8 cellular contexts compared by ENCODE assay signal in genomic region chr7:38177621-38178003, GRCh38. TPM values are rescaled to one million over a fixed set of nuclear protein-coding genes. Genes with fewer than 3 reads are reported as not detected.
DNase-seq lines count a peak whose midpoint lies in the region; FAIRE-seq and TF ChIP-seq lines count a peak whose summit lies in the region.

No MANE protein-coding gene starts in this region.

- no peaks in the 10 kb centered on the region for H3F3A ChIP-seq in OCI-LY1 (ENCODE audit: insufficient read depth, low read length)

- TF ChIP-seq CTCF in GM12875 (IDR thresholded peaks at IDR 0.05; ENCODE audit: borderline replicate concordance, insufficient read depth, low read depth, low read length) (no peak), OCI-LY1 (IDR thresholded peaks at IDR 0.05; ENCODE audit: low read length) (no peak), endothelial cell of umbilical vein (IDR thresholded peaks at IDR 0.05; ENCODE audit: extremely low read depth in 1 of 2, insufficient read depth in 1 of 2, low read depth in 1 of 2, low read length in 2 of 2) (no peak), progenitor cell of endocrine pancreas (IDR thresholded peaks at IDR 0.05; ENCODE audit: unreplicated experiment) (no peak)

- peak overlapping the region; percentile 92 for H3K4me3 ChIP-seq in GM12875 (ENCODE audit: low read depth, low read length)
- H3K4me3 ChIP-seq in OCI-LY1 (ENCODE audit: low read depth, low read length, poor library complexity, severe bottlenecking) = peak overlapping the region; percentile 78
- H3K4me3 ChIP-seq in endothelial cell of umbilical vein (replicated peaks in 1 of 3; ENCODE audit: insufficient read depth in 1 of 3, low read depth in 1 of 3, low read length in 3 of 3) = peak overlapping the region; percentile 12 to 88 (median 85)

- H3K36me3 Mint-ChIP-seq in progenitor cell of endocrine pancreas (ENCODE audit: insufficient read depth) = no peaks in the 10 kb centered on the region

- peaks cover 2% of the 10 kb centered on the region for H3K9me3 Mint-ChIP-seq in progenitor cell of endocrine pancreas (ENCODE audit: low read depth)

- H3K4me3 Mint-ChIP-seq in progenitor cell of endocrine pancreas (ENCODE audit: low read depth) = peak overlapping the region; percentile 94

- H3K36me3 ChIP-seq in OCI-LY1 (ENCODE audit: insufficient read depth, low read length) (no peaks in the 10 kb centered on the region), endothelial cell of umbilical vein (ENCODE audit: control insufficient read depth in 2 of 2, extremely low read depth in 1 of 2, insufficient read depth in 2 of 2, low read length in 2 of 2) (peaks cover 0 to 3% of the 10 kb centered on the region in 2 experiments)

- DNase-seq in endothelial cell of umbilical vein (ENCODE audit: low read depth, low spot score) (no peak), progenitor cell of endocrine pancreas (ENCODE audit: low spot score, unreplicated experiment) (no peak), MV-4-11 (lab: John Stamatoyannopoulos, UW) (no peak), GDM1 (lab: John Stamatoyannopoulos, UW) (no peak), D341Med (ENCODE audit: low spot score) (no peak), COLO829 (ENCODE audit: low spot score) (no peak)

- intact Hi-C loops in endothelial cell of umbilical vein (cut with micrococcal nuclease) = loop anchor here (1.0 to 2.0 kb wide), 4 partner anchors 19 to 141 kb away; no protein-coding TSS in a partner anchor

- no peak for FAIRE-seq in endothelial cell of umbilical vein (lab: Jason Lieb, UNC)

- TF ChIP-seq POLR2A in endothelial cell of umbilical vein (IDR thresholded peaks at IDR 0.05; ENCODE audit: low read depth, low read length) = no peak

- POLR2A ChIA-PET in endothelial cell of umbilical vein (lab: Charles Lee) = interaction anchor here (0.8 to 1.6 kb wide), 4 partner anchors 9 to 38 kb away, joined by 3 to 9 read pairs (median 4); no protein-coding TSS in a partner anchor

- H3K9me3 ChIP-seq in OCI-LY1 (ENCODE audit: low read length) (0 out of 2 replicates have a peak, but pooled peaks cover 3% of the 10 kb centered on the region), endothelial cell of umbilical vein (replicated peaks; ENCODE audit: control insufficient read depth, insufficient read depth, low read length) (no peaks in the 10 kb centered on the region)

- dilution Hi-C loops in endothelial cell of umbilical vein (cut with MboI; ENCODE audit: extremely low pct_ligation_motif_present, low sequenced_read_pairs) = no loop called here

- H3K27me3 ChIP-seq in OCI-LY1 (ENCODE audit: insufficient read depth, low read length) (peaks cover 4% of the 10 kb centered on the region; the same call in 1 of the 2 replicates), endothelial cell of umbilical vein (ENCODE audit: control insufficient read depth in 2 of 2, insufficient read depth in 2 of 2, low read length in 2 of 2) (peaks cover 5 to 18% of the 10 kb centered on the region in 2 experiments)

- H3K9me2 ChIP-seq in OCI-LY1 (ENCODE audit: low read depth, low read length) = no peaks in the 10 kb centered on the region

- CTCF ChIA-PET in endothelial cell of umbilical vein (lab: Charles Lee) = interaction anchor here (0.8 to 1.8 kb wide), 8 partner anchors 14 to 191 kb away, joined by 3 to 43 read pairs (median 4); no protein-coding TSS in a partner anchor

- TSS peak; percentile 93 for BruUV-seq in endothelial cell of umbilical vein (replicated peaks; lab: Mats Ljungman, UMichigan)

- H2AFZ ChIP-seq in OCI-LY1 (ENCODE audit: low read length) (peak overlapping the region; percentile 99), endothelial cell of umbilical vein (ENCODE audit: low read depth, low read length) (peak overlapping the region; percentile 98)

- H3K9ac ChIP-seq in OCI-LY1 (ENCODE audit: low read length) (peak overlapping the region; percentile 78), endothelial cell of umbilical vein (replicated peaks; ENCODE audit: extremely low read depth, insufficient read depth, low read length) (peak overlapping the region; percentile 64)

- no peaks in the 10 kb centered on the region for H3K79me2 ChIP-seq in OCI-LY1 (ENCODE audit: insufficient read depth, low read length)
- peaks cover 40% of the 10 kb centered on the region for H3K79me2 ChIP-seq in endothelial cell of umbilical vein (ENCODE audit: control insufficient read depth, insufficient read depth, low read length)

- peaks cover 4% of the 10 kb centered on the region for H3K27me3 Mint-ChIP-seq in progenitor cell of endocrine pancreas

- H4K20me1 ChIP-seq in OCI-LY1 (ENCODE audit: insufficient read depth, low read length) (no peaks in the 10 kb centered on the region), endothelial cell of umbilical vein (replicated peaks; ENCODE audit: control insufficient read depth, extremely low read depth, insufficient read depth, low read length) (no peaks in the 10 kb centered on the region)

- no peak overlapping the region for H3K27ac ChIP-seq in OCI-LY1 (ENCODE audit: low read depth, low read length, poor library complexity, severe bottlenecking)
- H3K27ac ChIP-seq in endothelial cell of umbilical vein (ENCODE audit: insufficient read depth, low read depth, low read length) = peak overlapping the region; percentile 86

- peaks cover 32% of the 10 kb centered on the region for H3K4me1 ChIP-seq in OCI-LY1 (ENCODE audit: insufficient read depth, low read length, severe bottlenecking)
- peaks cover 34% of the 10 kb centered on the region for H3K4me1 ChIP-seq in endothelial cell of umbilical vein (ENCODE audit: control insufficient read depth, extremely low read depth, insufficient read depth, low read length)

- H3K4me2 ChIP-seq in OCI-LY1 (ENCODE audit: low read length) (peak overlapping the region; percentile 92), endothelial cell of umbilical vein (ENCODE audit: insufficient read depth, low read length) (peak overlapping the region; percentile 91)

- H3K27ac Mint-ChIP-seq in progenitor cell of endocrine pancreas = peak overlapping the region; percentile 94

- H3K4me1 Mint-ChIP-seq in progenitor cell of endocrine pancreas (ENCODE audit: low read depth) = peaks cover 16% of the 10 kb centered on the region

- H3K9me1 ChIP-seq in endothelial cell of umbilical vein (replicated peaks; ENCODE audit: control insufficient read depth, extremely low read depth, insufficient read depth, low read length) = no peaks in the 10 kb centered on the region

TF ChIP-seq in endothelial cell of umbilical vein, 7 proteins besides CTCF, POLR2A, EP300 and RAD21:
- TF ChIP-seq MAX (IDR thresholded peaks at IDR 0.05; ENCODE audit: insufficient read depth, insufficient read length) (no peak), EZH2 (IDR thresholded peaks at IDR 0.05; ENCODE audit: borderline replicate concordance, low read depth, low read length, severe bottlenecking) (no peak), GATA2 (IDR thresholded peaks at IDR 0.05; ENCODE audit: insufficient read depth, insufficient read length, low read depth, low read length) (no peak), JUN (IDR thresholded peaks at IDR 0.05; ENCODE audit: borderline replicate concordance, insufficient read depth, insufficient read length, low read depth) (no peak), FOS (IDR thresholded peaks at IDR 0.05; ENCODE audit: borderline replicate concordance, insufficient read depth, low read length) (peak; percentile 1)
TF ChIP-seq in endothelial cell of umbilical vein: peak in this region for 1.

RNA-seq across cellular contexts. Expression of gene STARD3NL, which starts 0.4 kb away (rescaled TPM):
- total RNA-seq in endothelial cell of umbilical vein (68.9 and 73.6 TPM in 2 replicates), progenitor cell of endocrine pancreas (57.5 and 61.1 TPM in 2 replicates)
- polyA plus RNA-seq in endothelial cell of umbilical vein = 43.9 and 52.8 TPM in 2 replicates
- polyA plus RNA-seq in endothelial cell of umbilical vein (2011; cell fraction: cytosol; rRNA removed) = 55.4 and 66.6 TPM in 2 replicates
- polyA plus RNA-seq in endothelial cell of umbilical vein (2011; cell fraction: nucleus; rRNA removed) = 28.0 and 42.2 TPM in 2 replicates
- 57.3 and 72.8 TPM in 2 replicates for polyA plus RNA-seq in endothelial cell of umbilical vein (2012)
- polyA minus RNA-seq in endothelial cell of umbilical vein = 42.7 and 45.4 TPM in 2 replicates
- polyA minus RNA-seq in endothelial cell of umbilical vein (2011; cell fraction: cytosol; rRNA and poly(A)+ RNA removed) = 3.3 TPM
- polyA minus RNA-seq in endothelial cell of umbilical vein (2011; cell fraction: nucleus; rRNA and poly(A)+ RNA removed) = 30.4 and 43.6 TPM in 2 replicates
